9 cellular contexts compared by ENCODE assay signal in the genomic region with DNA sequence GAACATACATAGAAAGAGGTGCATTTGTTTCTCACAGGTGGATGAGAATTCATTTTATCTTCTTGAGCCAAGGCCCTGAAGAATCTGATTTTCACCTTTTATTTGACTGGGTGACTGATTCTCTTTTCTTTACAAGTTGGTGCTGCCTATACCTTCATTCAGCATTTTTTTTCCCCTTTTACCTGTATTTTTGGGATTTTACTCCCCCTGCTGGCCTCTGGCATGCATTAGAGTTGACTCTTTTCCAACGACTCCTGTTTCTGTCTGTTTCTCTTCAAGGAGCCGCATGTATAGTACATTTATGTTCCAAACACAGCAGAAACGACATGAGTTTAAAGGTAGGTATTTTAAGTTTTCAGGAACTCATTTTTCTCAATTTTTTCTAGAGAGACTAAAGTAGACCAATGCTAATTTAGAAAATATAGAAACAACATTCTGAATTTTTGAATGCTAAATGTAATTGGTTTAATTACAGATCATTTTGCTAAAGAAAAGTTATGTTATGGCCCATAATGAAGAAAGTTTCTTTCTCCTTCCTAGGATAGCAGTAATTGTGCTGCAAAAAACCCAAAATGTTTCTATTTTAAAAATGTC.
DNase-seq lines count a peak whose midpoint lies in the region; ATAC-seq and TF ChIP-seq lines count a peak whose summit lies in the region.
"Had no signal": no experiment of that assay in that cellular context is flagged by ENCODE, and none has a peak within 500 bp of the region (broad histone marks: within the 10 kb centered on the region; RNA-seq: fewer than 3 reads in every experiment).

No MANE protein-coding gene starts in this region.

- H3K9me3 Mint-ChIP-seq in CD8-positive, alpha-beta memory T cell, result peaks cover 3 to 10% (median 7%) of the 10 kb centered on the region in 5 donors
- H3K9me3 Mint-ChIP-seq in chondrocyte (ENCODE audit: low read depth), result peaks cover 13% of the 10 kb centered on the region
- H3K9me3 Mint-ChIP-seq: T-helper 1 cell treated with Interleukin-12 subunit alpha and Interleukin-12 subunit beta and Interleukin-4 antibody, amounts not matched to agents 30 μg/mL and 1 μg/mL, for 36 hours had no signal

- no peaks in the 10 kb centered on the region for H3K79me2 ChIP-seq in PC-3 (ENCODE audit: low read length)

- intact Hi-C loops in PC-3 (cut with micrococcal nuclease), result loop anchor here (1.0 to 5.0 kb wide), 9 partner anchors 138 to 664 kb away; no protein-coding TSS in a partner anchor
- intact Hi-C loops in left lung (cut with DNase I), result no loop called here
- intact Hi-C loops in upper lobe of right lung (cut with DNase I), result no loop called here

- H3F3A ChIP-seq in PC-3 (ENCODE audit: low read length, unreplicated experiment), result no peaks in the 10 kb centered on the region

- no peak overlapping the region for H3K27ac Mint-ChIP-seq in CD8-positive, alpha-beta memory T cell
- no peak overlapping the region for H3K27ac Mint-ChIP-seq in chondrocyte (ENCODE audit: unreplicated experiment)
- H3K27ac Mint-ChIP-seq: T-helper 1 cell treated with Interleukin-12 subunit alpha and Interleukin-12 subunit beta and Interleukin-4 antibody, amounts not matched to agents 30 μg/mL and 1 μg/mL, for 36 hours had no signal

- no peak overlapping the region for H3K9ac ChIP-seq in PC-3 (ENCODE audit: low read length)

- peaks cover 0 to 11% (median 3%) of the 10 kb centered on the region in 3 donors for H3K36me3 Mint-ChIP-seq in CD8-positive, alpha-beta memory T cell
- H3K36me3 Mint-ChIP-seq in chondrocyte (ENCODE audit: low read depth), result peaks cover 4% of the 10 kb centered on the region

- no peak overlapping the region for H3K4me3 ChIP-seq in CD8-positive, alpha-beta memory T cell (ENCODE audit: low read length)
- H3K4me3 ChIP-seq in PC-3 (ENCODE audit: low read length) (no peak overlapping the region), left lung (no peak overlapping the region), upper lobe of right lung (no peak overlapping the region)

- H3K27me3 Mint-ChIP-seq in CD8-positive, alpha-beta memory T cell, result peaks cover 0 to 3% of the 10 kb centered on the region in 2 donors
- H3K27me3 Mint-ChIP-seq in chondrocyte (ENCODE audit: low read depth), result no peaks in the 10 kb centered on the region

- no TSS peak for BruUV-seq in PC-3 (replicated peaks; lab: Mats Ljungman, UMichigan)

- H3K9me2 ChIP-seq in PC-3 (replicated peaks; ENCODE audit: low read length), result no peaks in the 10 kb centered on the region

- DNase-seq in CD8-positive, alpha-beta memory T cell, result peak in 3 of 5 donors; percentile 12 to 21 (median 13)
- peak; percentile 62 for DNase-seq in KG1 (lab: John Stamatoyannopoulos, UW)
- DNase-seq in PC-3, result peak; percentile 81
- no peak for DNase-seq in chondrocyte (ENCODE audit: low spot score)
- DNase-seq in left lung, result no peak
- DNase-seq in upper lobe of right lung, result no peak
- DNase-seq in GOT3 (lab: John Stamatoyannopoulos, UW), result no peak

- CTCF ChIA-PET in CD8-positive, alpha-beta memory T cell (lab: Charles Lee), result interaction anchor here (1.0 to 1.7 kb wide), 2 partner anchors 130 to 575 kb away, joined by 3 to 15 read pairs; no protein-coding TSS in a partner anchor
- CTCF ChIA-PET in PC-3 (lab: Charles Lee), result interaction anchor here (0.5 to 1.4 kb wide), 6 partner anchors 12 to 666 kb away, joined by 3 to 20 read pairs (median 4); no protein-coding TSS in a partner anchor

- ATAC-seq in GM18868 (IDR thresholded peaks at IDR 0.05; ENCODE audit: unreplicated experiment) (peak; percentile 68), PC-3 (peak; percentile 82), left lung (peak; percentile 77), upper lobe of right lung (peak; percentile 60)

- H3K4me2 ChIP-seq in PC-3 (ENCODE audit: low read length), result peak overlapping the region; percentile 17; the same call in 1 of the 2 replicates

- H3K27ac ChIP-seq in CD8-positive, alpha-beta memory T cell (ENCODE audit: low read depth, low read length), result no peak overlapping the region
- H3K27ac ChIP-seq in PC-3 (ENCODE audit: low read length), result no peak overlapping the region
- H3K27ac ChIP-seq in left lung, result no peak overlapping the region
- H3K27ac ChIP-seq in upper lobe of right lung, result no peak overlapping the region

- H3K9me3 ChIP-seq in CD8-positive, alpha-beta memory T cell (ENCODE audit: low read length), result no peaks in the 10 kb centered on the region
- H3K9me3 ChIP-seq in PC-3 (ENCODE audit: low read length) (peaks cover 4% of the 10 kb centered on the region; the same call in 1 of the 2 replicates), left lung (peaks cover 0 to 8% of the 10 kb centered on the region in 2 donors), upper lobe of right lung (peaks cover 5% of the 10 kb centered on the region)

- H3K36me3 ChIP-seq in CD8-positive, alpha-beta memory T cell (ENCODE audit: insufficient read depth, low read length), result no peaks in the 10 kb centered on the region
- H3K36me3 ChIP-seq in PC-3 (ENCODE audit: low read depth, low read length) (no peaks in the 10 kb centered on the region), left lung (no peaks in the 10 kb centered on the region), upper lobe of right lung (no peaks in the 10 kb centered on the region)

- no peak overlapping the region for H3K4me3 Mint-ChIP-seq in CD8-positive, alpha-beta memory T cell
- H3K4me3 Mint-ChIP-seq in chondrocyte (ENCODE audit: unreplicated experiment), result no peak overlapping the region
- H3K4me3 Mint-ChIP-seq: T-helper 1 cell treated with Interleukin-12 subunit alpha and Interleukin-12 subunit beta and Interleukin-4 antibody, amounts not matched to agents 30 μg/mL and 1 μg/mL, for 36 hours had no signal

- H3K4me1 ChIP-seq in CD8-positive, alpha-beta memory T cell (ENCODE audit: insufficient read depth, low read length), result no peaks in the 10 kb centered on the region
- no peaks in the 10 kb centered on the region for H3K4me1 ChIP-seq in PC-3 (ENCODE audit: insufficient read depth, low read length)
- H3K4me1 ChIP-seq in left lung, result no peaks in the 10 kb centered on the region
- H3K4me1 ChIP-seq in upper lobe of right lung, result no peaks in the 10 kb centered on the region

- TF ChIP-seq CTCF in PC-3 (conservative IDR thresholded peaks at IDR 0.05; ENCODE audit: low read depth, low read length) (peak; percentile 91), chondrocyte (IDR thresholded peaks at IDR 0.05) (peak; percentile 96), left lung (IDR thresholded peaks at IDR 0.05) (peak; percentile 66), upper lobe of right lung (IDR thresholded peaks at IDR 0.05) (peak; percentile 84)

- H3K27me3 ChIP-seq in CD8-positive, alpha-beta memory T cell (ENCODE audit: insufficient read depth, low read length, poor library complexity, severe bottlenecking), result no peaks in the 10 kb centered on the region
- H3K27me3 ChIP-seq in PC-3 (ENCODE audit: low read length) (no peaks in the 10 kb centered on the region), left lung (no peaks in the 10 kb centered on the region), upper lobe of right lung (no peaks in the 10 kb centered on the region)

- POLR2A ChIA-PET in CD8-positive, alpha-beta memory T cell (lab: Charles Lee), result no interaction called here
- POLR2A ChIA-PET in PC-3 (lab: Charles Lee; ENCODE audit: unreplicated experiment), result no interaction called here

- no peaks in the 10 kb centered on the region for H3K4me1 Mint-ChIP-seq in CD8-positive, alpha-beta memory T cell
- H3K4me1 Mint-ChIP-seq in chondrocyte (ENCODE audit: low read depth), result peaks cover 13% of the 10 kb centered on the region

- no peaks in the 10 kb centered on the region for H4K20me1 ChIP-seq in PC-3 (ENCODE audit: low read length)

- no peak overlapping the region for H2AFZ ChIP-seq in PC-3 (ENCODE audit: low read length)

Comparison
In these comparisons a context has a peak if more than half of its experiments do, and no peak if none do; other contexts are left out.
1. DNase-seq: peak in CD8-positive, alpha-beta memory T cell (3 of 5), KG1 (single experiment) and PC-3 (single experiment); none in chondrocyte (single experiment), left lung (0 of 2), upper lobe of right lung (single experiment) and GOT3 (single experiment).
2. Peak in every context shown above with its lines, with median percentiles within 50 percentile points of each other: ATAC-seq and CTCF ChIP-seq.